In genomic region chr1:93988634-93989350, GRCh38 we compare ENCODE assay signal across 10 cellular contexts.
A peak's percentile ranks its signal among the peaks of the same experiment; 100 is the strongest.
DNase-seq lines count a peak whose midpoint lies in the region; ATAC-seq and TF ChIP-seq lines count a peak whose summit lies in the region.
"Had no signal": no experiment of that assay in that cellular context is flagged by ENCODE, and none has a peak within 500 bp of the region (broad histone marks: within the 10 kb centered on the region; RNA-seq: fewer than 3 reads in every experiment).

No MANE protein-coding gene starts in this region.

- peak overlapping the region; percentile 69 for H3K4me2 ChIP-seq in PC-9

- BruUV-seq in PC-9 (replicated peaks; lab: Mats Ljungman, UMichigan): no TSS peak

- H3K9me3 ChIP-seq in PC-9 (ENCODE audit: insufficient read depth, low read depth) (no peaks in the 10 kb centered on the region), psoas muscle (no peaks in the 10 kb centered on the region), aorta (ENCODE audit: control insufficient read depth, low read length) (no peaks in the 10 kb centered on the region)

- H3K9me2 ChIP-seq in PC-9 (ENCODE audit: insufficient read depth): no peaks in the 10 kb centered on the region

- DNase-seq in ELR (ENCODE audit: low read depth) (peak; percentile 77), PC-9 (peak; percentile 84 to 100), fibroblast of mammary gland (ENCODE audit: low read depth) (peak; percentile 96), psoas muscle (no peak), aorta (no peak), T-cell (no peak)
- no peak for DNase-seq in stimulated activated CD4-positive, alpha-beta T cell treated with anti-CD3 and anti-CD28 coated beads, Interleukin-4, amount 100 ng/mL, for 24 hours
- no peak for DNase-seq in naive thymus-derived CD8-positive, alpha-beta T cell
- DNase-seq: COR-L47, posterior cingulate gyrus had no signal

- H3K4me3 ChIP-seq in PC-9: peak overlapping the region; percentile 25; the same call in 1 of the 2 replicates
- no peak overlapping the region for H3K4me3 ChIP-seq in fibroblast of mammary gland (ENCODE audit: control insufficient read depth, low read depth, low read length)
- no peak overlapping the region for H3K4me3 ChIP-seq in psoas muscle
- no peak overlapping the region for H3K4me3 ChIP-seq in aorta (ENCODE audit: low read length in 2 of 2)

- H3K4me3 Mint-ChIP-seq in naive thymus-derived CD8-positive, alpha-beta T cell: no peak overlapping the region
- H3K4me3 Mint-ChIP-seq in T-cell: no peak overlapping the region

- H3K4me1 Mint-ChIP-seq in naive thymus-derived CD8-positive, alpha-beta T cell: peaks cover 0 to 7% (median 0%) of the 10 kb centered on the region in 4 donors
- H3K4me1 Mint-ChIP-seq in T-cell: no peaks in the 10 kb centered on the region

- H3K27me3 ChIP-seq in PC-9 (ENCODE audit: insufficient read depth, low read depth) (no peaks in the 10 kb centered on the region), psoas muscle (ENCODE audit: insufficient read depth in 3 of 3, low read length in 2 of 3) (no peaks in the 10 kb centered on the region), aorta (ENCODE audit: control insufficient read depth in 1 of 2, insufficient read depth in 2 of 2, low read length in 1 of 2) (no peaks in the 10 kb centered on the region)

- H3K27ac ChIP-seq in PC-9: peak overlapping the region; percentile 95
- peak overlapping the region; percentile 33 for H3K27ac ChIP-seq in psoas muscle
- H3K27ac ChIP-seq in aorta (ENCODE audit: low read depth in 1 of 2, low read length in 2 of 2): no peak overlapping the region

- H3K27me3 Mint-ChIP-seq in naive thymus-derived CD8-positive, alpha-beta T cell: peaks cover 13 to 41% (median 29%) of the 10 kb centered on the region in 5 donors
- peaks cover 30% of the 10 kb centered on the region in 2 donors for H3K27me3 Mint-ChIP-seq in T-cell

- H2AFZ ChIP-seq in PC-9: 0 out of 2 replicates have a peak overlapping the region, but pooled peaks have one; percentile 35

- intact Hi-C loops in PC-9 (cut with micrococcal nuclease; ENCODE audit: unreplicated experiment) (loop anchor here (1.0 kb wide), 2 partner anchors 23 to 33 kb away; no protein-coding TSS in a partner anchor), psoas muscle (cut with DNase I) (no loop called here), aorta (cut with DNase I) (no loop called here)

- POLR2A ChIA-PET in PC-9 (lab: Charles Lee; ENCODE audit: unreplicated experiment): interaction anchor here (0.6 to 3.1 kb wide), 9 partner anchors 9 to 348 kb away, joined by 3 to 55 read pairs (median 8); no protein-coding TSS in a partner anchor
- POLR2A ChIA-PET in naive thymus-derived CD8-positive, alpha-beta T cell (lab: Charles Lee): no interaction called here
- POLR2A ChIA-PET in T-cell (lab: Charles Lee): no interaction called here

- H3K36me3 ChIP-seq in PC-9 (ENCODE audit: low read depth) (no peaks in the 10 kb centered on the region), psoas muscle (ENCODE audit: insufficient read depth in 1 of 2, low read depth in 1 of 2) (no peaks in the 10 kb centered on the region), aorta (ENCODE audit: control insufficient read depth in 1 of 2, insufficient read depth in 2 of 2, low read length in 1 of 2) (no peaks in the 10 kb centered on the region)

- no peak overlapping the region for H3K27ac Mint-ChIP-seq in naive thymus-derived CD8-positive, alpha-beta T cell
- H3K27ac Mint-ChIP-seq in T-cell: no peak overlapping the region

- TF ChIP-seq CTCF in PC-9 (conservative IDR thresholded peaks at IDR 0.05) (no peak), fibroblast of mammary gland (conservative IDR thresholded peaks at IDR 0.05; ENCODE audit: control insufficient read depth, insufficient read depth, low read depth, low read length) (no peak), psoas muscle (IDR thresholded peaks at IDR 0.05) (no peak)

- WGBS in psoas muscle, 3 donors: 33 to 49% (median 38%) methylated on average over 3 of the region's 3 CpGs
- WGBS in aorta, 2 donors: 63 to 68% methylated on average over 3 of the region's 3 CpGs

- no peaks in the 10 kb centered on the region for H3K79me2 ChIP-seq in PC-9 (ENCODE audit: low read depth)

- H3F3A ChIP-seq in PC-9 (ENCODE audit: insufficient read depth, low read depth): peaks cover 43% of the 10 kb centered on the region

- H3K36me3 Mint-ChIP-seq in naive thymus-derived CD8-positive, alpha-beta T cell: no peaks in the 10 kb centered on the region
- no peaks in the 10 kb centered on the region for H3K36me3 Mint-ChIP-seq in T-cell

- H3K9me3 Mint-ChIP-seq in naive thymus-derived CD8-positive, alpha-beta T cell: no peaks in the 10 kb centered on the region
- H3K9me3 Mint-ChIP-seq in T-cell: no peaks in the 10 kb centered on the region

- ATAC-seq in psoas muscle: peak in 3 of 4 donors; percentile 60 to 78 (median 75)
- no peak for ATAC-seq in aorta (ENCODE audit: low FRiP score)
- ATAC-seq in naive thymus-derived CD8-positive, alpha-beta T cell: no peak
- no peak for ATAC-seq in T-cell (replicated peaks in 1 of 4)

- peaks cover 61% of the 10 kb centered on the region for H3K4me1 ChIP-seq in PC-9 (replicated peaks; ENCODE audit: insufficient read depth)
- H3K4me1 ChIP-seq in psoas muscle: no peaks in the 10 kb centered on the region
- H3K4me1 ChIP-seq in aorta (ENCODE audit: control insufficient read depth in 1 of 2, insufficient read depth in 2 of 2, low read length in 2 of 2): no peaks in the 10 kb centered on the region

- CTCF ChIA-PET in PC-9 (lab: Charles Lee): interaction anchor here (0.6 to 2.5 kb wide), 7 partner anchors 11 to 197 kb away, joined by 3 to 13 read pairs (median 5); partner anchors contain the start of gene GCLM
- CTCF ChIA-PET in T-cell (lab: Charles Lee): interaction anchor here in 1 of 2 donors (0.6 kb wide), 1 partner anchor 702 kb away, joined by 11 read pairs; no protein-coding TSS in a partner anchor

- H4K20me1 ChIP-seq in PC-9 (ENCODE audit: insufficient read depth): no peaks in the 10 kb centered on the region

Comparison
In these comparisons a context has a peak if more than half of its experiments do, and no peak if none do; other contexts are left out.
1. DNase-seq: peak in ELR (single experiment), PC-9 (2 of 2) and fibroblast of mammary gland (single experiment); none in psoas muscle (0 of 2), stimulated activated CD4-positive, alpha-beta T cell treated with anti-CD3 and anti-CD28 coated beads, Interleukin-4, amount 100 ng/mL, for 24 hours (single experiment), aorta (0 of 2), naive thymus-derived CD8-positive, alpha-beta T cell (0 of 10) and T-cell (0 of 34).
2. H3K27ac ChIP-seq: peak in PC-9 (single experiment) and psoas muscle (single experiment); none in aorta (0 of 2).
3. ATAC-seq: peak in psoas muscle (3 of 4); none in aorta (single experiment), naive thymus-derived CD8-positive, alpha-beta T cell (0 of 2) and T-cell (0 of 4).